In the genomic region with DNA sequence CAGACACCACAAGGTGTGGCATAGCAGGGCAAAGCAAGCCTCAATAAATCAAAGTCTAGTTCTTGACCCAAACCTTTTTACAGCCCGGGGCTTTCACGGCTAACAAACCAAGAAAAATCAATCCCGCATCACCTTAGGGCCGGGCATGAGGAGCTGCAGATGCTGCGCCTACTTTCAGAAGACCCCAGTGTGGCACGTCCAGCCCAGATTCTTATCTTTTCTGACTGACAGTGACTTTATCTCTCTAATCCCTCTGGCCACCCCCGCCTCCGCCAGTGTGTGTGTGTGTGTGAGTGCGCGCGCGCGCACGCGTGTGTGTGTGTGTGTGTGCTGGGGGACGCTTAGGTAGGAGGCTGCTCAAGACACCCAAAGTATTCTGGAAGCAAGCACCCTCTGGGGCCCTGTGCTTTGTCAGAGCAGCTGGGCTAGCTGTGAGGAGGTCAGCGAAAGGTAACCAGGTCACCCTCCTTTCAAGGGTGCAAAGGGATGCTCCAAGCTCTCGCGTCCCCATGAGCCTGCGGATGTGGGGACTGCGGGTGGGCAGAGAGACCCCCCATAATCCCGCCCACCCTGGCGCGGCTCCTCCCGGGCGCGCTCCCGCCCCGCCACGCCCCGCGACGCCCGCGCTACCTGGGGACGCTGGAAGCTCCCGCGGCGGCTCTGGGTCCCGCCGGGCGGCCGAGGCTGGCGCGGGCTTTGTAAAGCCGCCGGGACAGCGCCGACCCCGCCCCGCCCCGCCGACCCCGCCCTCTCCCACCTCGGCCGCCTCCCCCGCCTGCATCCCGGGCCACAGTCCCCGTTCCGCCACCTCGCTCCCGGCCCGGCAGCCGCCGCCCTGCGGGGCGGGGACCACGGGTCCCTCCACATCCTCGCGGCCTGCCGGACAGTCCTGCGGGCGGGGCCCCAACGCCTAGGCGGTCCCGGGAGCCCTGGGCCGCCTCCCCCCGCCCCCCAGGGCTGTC, we compare ENCODE assay signal across 1 cellular context.
A peak's percentile ranks its signal among the peaks of the same experiment; 100 is the strongest.
TF ChIP-seq lines count a peak whose summit lies in the region.

No MANE protein-coding gene starts in this region.

TF ChIP-seq in K562, 482 proteins besides CTCF, POLR2A, EP300 and RAD21 (continued from another document and continues in another):
- no peak for TF ChIP-seq DNMT1 (IDR thresholded peaks at IDR 0.05)
- no peak for TF ChIP-seq TEAD4 (IDR thresholded peaks at IDR 0.05; ENCODE audit: low read length)
- TF ChIP-seq TEAD4 (CRISPR knock-in tag; IDR thresholded peaks at IDR 0.05; ENCODE audit: borderline replicate concordance): no peak
- TF ChIP-seq HDAC3 (IDR thresholded peaks at IDR 0.05; ENCODE audit: borderline replicate concordance, partially characterized antibody): no peak
- no peak for TF ChIP-seq KLF16 (IDR thresholded peaks at IDR 0.05)
- TF ChIP-seq FOXP1 (CRISPR knock-in tag; IDR thresholded peaks at IDR 0.05): no peak
- TF ChIP-seq NR2C1 (IDR thresholded peaks at IDR 0.05): no peak
- TF ChIP-seq NR2C1 (tag; IDR thresholded peaks at IDR 0.05): no peak
- TF ChIP-seq PML (IDR thresholded peaks at IDR 0.05; ENCODE audit: low read length): no peak
- TF ChIP-seq MTA2 (IDR thresholded peaks at IDR 0.05; ENCODE audit: low read depth): no peak
- TF ChIP-seq NR4A1 (CRISPR knock-in tag; IDR thresholded peaks at IDR 0.05): no peak
- no peak for TF ChIP-seq NR4A1 (tag; IDR thresholded peaks at IDR 0.05)
- TF ChIP-seq SAFB2 (IDR thresholded peaks at IDR 0.05; ENCODE audit: borderline replicate concordance, low read depth, low read length, severe bottlenecking): no peak
- TF ChIP-seq ZNF133 (CRISPR knock-in tag; IDR thresholded peaks at IDR 0.05): no peak
- no peak for TF ChIP-seq SPI1 (IDR thresholded peaks at IDR 0.05; ENCODE audit: borderline replicate concordance, low read depth, low read length)
- no peak for TF ChIP-seq ARID2 (IDR thresholded peaks at IDR 0.05)
- TF ChIP-seq TOE1 (IDR thresholded peaks at IDR 0.05; ENCODE audit: borderline replicate concordance): 0 out of 2 replicates have a peak, but pooled peaks have one; percentile 18
- no peak for TF ChIP-seq TOE1 (CRISPR knock-in tag; IDR thresholded peaks at IDR 0.05; ENCODE audit: borderline replicate concordance, low read depth)
- TF ChIP-seq ZNF518B (CRISPR knock-in tag; IDR thresholded peaks at IDR 0.05): no peak
- no peak for TF ChIP-seq MCM7 (IDR thresholded peaks at IDR 0.05)
- no peak for TF ChIP-seq SNIP1 (IDR thresholded peaks at IDR 0.05; ENCODE audit: low read depth)
- TF ChIP-seq MTA3 (IDR thresholded peaks at IDR 0.05; ENCODE audit: borderline replicate concordance): no peak
- TF ChIP-seq, protein P1, sequence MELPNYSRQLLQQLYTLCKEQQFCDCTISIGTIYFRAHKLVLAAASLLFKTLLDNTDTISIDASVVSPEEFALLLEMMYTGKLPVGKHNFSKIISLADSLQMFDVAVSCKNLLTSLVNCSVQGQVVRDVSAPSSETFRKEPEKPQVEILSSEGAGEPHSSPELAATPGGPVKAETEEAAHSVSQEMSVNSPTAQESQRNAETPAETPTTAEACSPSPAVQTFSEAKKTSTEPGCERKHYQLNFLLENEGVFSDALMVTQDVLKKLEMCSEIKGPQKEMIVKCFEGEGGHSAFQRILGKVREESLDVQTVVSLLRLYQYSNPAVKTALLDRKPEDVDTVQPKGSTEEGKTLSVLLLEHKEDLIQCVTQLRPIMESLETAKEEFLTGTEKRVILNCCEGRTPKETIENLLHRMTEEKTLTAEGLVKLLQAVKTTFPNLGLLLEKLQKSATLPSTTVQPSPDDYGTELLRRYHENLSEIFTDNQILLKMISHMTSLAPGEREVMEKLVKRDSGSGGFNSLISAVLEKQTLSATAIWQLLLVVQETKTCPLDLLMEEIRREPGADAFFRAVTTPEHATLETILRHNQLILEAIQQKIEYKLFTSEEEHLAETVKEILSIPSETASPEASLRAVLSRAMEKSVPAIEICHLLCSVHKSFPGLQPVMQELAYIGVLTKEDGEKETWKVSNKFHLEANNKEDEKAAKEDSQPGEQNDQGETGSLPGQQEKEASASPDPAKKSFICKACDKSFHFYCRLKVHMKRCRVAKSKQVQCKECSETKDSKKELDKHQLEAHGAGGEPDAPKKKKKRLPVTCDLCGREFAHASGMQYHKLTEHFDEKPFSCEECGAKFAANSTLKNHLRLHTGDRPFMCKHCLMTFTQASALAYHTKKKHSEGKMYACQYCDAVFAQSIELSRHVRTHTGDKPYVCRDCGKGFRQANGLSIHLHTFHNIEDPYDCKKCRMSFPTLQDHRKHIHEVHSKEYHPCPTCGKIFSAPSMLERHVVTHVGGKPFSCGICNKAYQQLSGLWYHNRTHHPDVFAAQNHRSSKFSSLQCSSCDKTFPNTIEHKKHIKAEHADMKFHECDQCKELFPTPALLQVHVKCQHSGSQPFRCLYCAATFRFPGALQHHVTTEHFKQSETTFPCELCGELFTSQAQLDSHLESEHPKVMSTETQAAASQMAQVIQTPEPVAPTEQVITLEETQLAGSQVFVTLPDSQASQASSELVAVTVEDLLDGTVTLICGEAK (IDR thresholded peaks at IDR 0.05): peak; percentile 15; the same call in 1 of the 2 replicates
- TF ChIP-seq, protein P1 (CRISPR knock-in tag; IDR thresholded peaks at IDR 0.05): no peak
- no peak for TF ChIP-seq TAF1 (IDR thresholded peaks at IDR 0.05; ENCODE audit: control insufficient read depth, extremely low read depth, insufficient read depth, low read length, severe bottlenecking)
- no peak for TF ChIP-seq CBFB (CRISPR knock-in tag; IDR thresholded peaks at IDR 0.05)
- TF ChIP-seq, protein P2, sequence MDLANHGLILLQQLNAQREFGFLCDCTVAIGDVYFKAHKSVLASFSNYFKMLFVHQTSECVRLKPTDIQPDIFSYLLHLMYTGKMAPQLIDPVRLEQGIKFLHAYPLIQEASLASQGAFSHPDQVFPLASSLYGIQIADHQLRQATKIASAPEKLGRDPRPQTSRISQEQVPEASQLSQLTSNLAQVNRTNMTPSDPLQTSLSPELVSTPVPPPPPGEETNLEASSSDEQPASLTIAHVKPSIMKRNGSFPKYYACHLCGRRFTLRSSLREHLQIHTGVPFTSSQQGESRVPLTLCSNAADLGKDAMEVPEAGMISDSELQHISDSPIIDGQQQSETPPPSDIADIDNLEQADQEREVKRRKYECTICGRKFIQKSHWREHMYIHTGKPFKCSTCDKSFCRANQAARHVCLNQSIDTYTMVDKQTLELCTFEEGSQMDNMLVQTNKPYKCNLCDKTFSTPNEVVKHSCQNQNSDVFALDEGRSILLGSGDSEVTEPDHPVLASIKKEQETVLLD (IDR thresholded peaks at IDR 0.05): peak; percentile 61; the same call in 1 of the 2 replicates
- TF ChIP-seq BRF1 (IDR thresholded peaks at IDR 0.05; ENCODE audit: borderline replicate concordance, extremely low read depth, insufficient read length): no peak
- no peak for TF ChIP-seq ZNF551 (CRISPR knock-in tag; IDR thresholded peaks at IDR 0.05)
- TF ChIP-seq NBN (IDR thresholded peaks at IDR 0.05; ENCODE audit: low read depth): no peak
- TF ChIP-seq, protein P3, sequence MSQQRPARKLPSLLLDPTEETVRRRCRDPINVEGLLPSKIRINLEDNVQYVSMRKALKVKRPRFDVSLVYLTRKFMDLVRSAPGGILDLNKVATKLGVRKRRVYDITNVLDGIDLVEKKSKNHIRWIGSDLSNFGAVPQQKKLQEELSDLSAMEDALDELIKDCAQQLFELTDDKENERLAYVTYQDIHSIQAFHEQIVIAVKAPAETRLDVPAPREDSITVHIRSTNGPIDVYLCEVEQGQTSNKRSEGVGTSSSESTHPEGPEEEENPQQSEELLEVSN (IDR thresholded peaks at IDR 0.05; ENCODE audit: borderline replicate concordance in 1 of 2, extremely low read depth in 1 of 2, insufficient read depth in 1 of 2, insufficient read length in 1 of 2, low read depth in 1 of 2, low read length in 1 of 2, poor library complexity in 1 of 2, severe bottlenecking in 1 of 2): peak in 1 of 2 experiments; percentile 44
- peak; percentile 6 for TF ChIP-seq ZFP36 (IDR thresholded peaks at IDR 0.05; ENCODE audit: low read depth, low read length, partially characterized antibody)
- TF ChIP-seq, protein P4, sequence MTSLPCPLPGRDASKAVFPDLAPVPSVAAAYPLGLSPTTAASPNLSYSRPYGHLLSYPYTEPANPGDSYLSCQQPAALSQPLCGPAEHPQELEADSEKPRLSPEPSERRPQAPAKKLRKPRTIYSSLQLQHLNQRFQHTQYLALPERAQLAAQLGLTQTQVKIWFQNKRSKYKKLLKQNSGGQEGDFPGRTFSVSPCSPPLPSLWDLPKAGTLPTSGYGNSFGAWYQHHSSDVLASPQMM (CRISPR knock-in tag; IDR thresholded peaks at IDR 0.05): no peak
